ENCODE assay signal across 19 cellular contexts in genomic region chr5:178368278-178368677, GRCh38.
DNase-seq lines count a peak whose midpoint lies in the region; ATAC-seq, FAIRE-seq and TF ChIP-seq lines count a peak whose summit lies in the region.
"Had no signal": no experiment of that assay in that cellular context is flagged by ENCODE, and none has a peak within 500 bp of the region (broad histone marks: within the 10 kb centered on the region; RNA-seq: fewer than 3 reads in every experiment).

No MANE protein-coding gene starts in this region.

- intact Hi-C loops in natural killer cell (cut with micrococcal nuclease) = no loop called here
- intact Hi-C loops in activated CD8-positive, alpha-beta T cell treated with anti-CD3 and anti-CD28 coated beads for 36 hours (cut with micrococcal nuclease) = no loop called here

- H4K8ac ChIP-seq in mesendoderm (ENCODE audit: low read depth, low read length) = no peak overlapping the region

- H2BK5ac ChIP-seq in mesendoderm (ENCODE audit: low read length) = no peak overlapping the region

- no peaks in the 10 kb centered on the region for H3K36me3 ChIP-seq in mesendoderm (ENCODE audit: control insufficient read depth, insufficient read depth, low read length)
- H3K36me3 ChIP-seq: HAP-1 had no signal

- H3K27ac ChIP-seq in mesendoderm (ENCODE audit: low read depth, low read length) = no peak overlapping the region

- no peak overlapping the region for H3K9ac ChIP-seq in mesendoderm (ENCODE audit: low read length)
- H3K9ac ChIP-seq: SK-N-SH had no signal

- no peak overlapping the region for H3K18ac ChIP-seq in mesendoderm (ENCODE audit: low read length)

- H2BK120ac ChIP-seq in mesendoderm (ENCODE audit: low read depth, low read length) = no peak overlapping the region

- H3K4me3 ChIP-seq in mesendoderm (ENCODE audit: low read length) = no peak overlapping the region
- H3K4me3 ChIP-seq: HAP-1, MG63 had no signal

- no peak for TF ChIP-seq POLR2A in GM12892 (IDR thresholded peaks at IDR 0.05; ENCODE audit: low read depth, low read length)

- CTCF ChIA-PET in activated CD8-positive, alpha-beta T cell treated with anti-CD3 and anti-CD28 coated beads for 36 hours (lab: Charles Lee) = no interaction called here

- H2BK15ac ChIP-seq in mesendoderm (replicated peaks; ENCODE audit: low read depth) = no peak overlapping the region

- peaks cover 5 to 7% of the 10 kb centered on the region in 2 donors for H3K27me3 Mint-ChIP-seq in natural killer cell treated with Interleukin-12 subunit alpha and Interleukin-12 subunit beta and Interleukin-15 and Interleukin-18, amount 100 ng/mL, for 72 hours
- H3K27me3 Mint-ChIP-seq in natural killer cell (ENCODE audit: low read depth in 2 of 2) (peaks cover 8 to 24% of the 10 kb centered on the region in 2 donors), nephron (ENCODE audit: low read depth) (peaks cover 19% of the 10 kb centered on the region)
- H3K27me3 Mint-ChIP-seq in activated CD8-positive, alpha-beta T cell treated with anti-CD3 and anti-CD28 coated beads for 36 hours = no peaks in the 10 kb centered on the region

- no peaks in the 10 kb centered on the region for H3K4me1 ChIP-seq in mesendoderm (ENCODE audit: control insufficient read depth, low read depth, low read length)
- H3K4me1 ChIP-seq: HAP-1 had no signal

- H3K36me3 Mint-ChIP-seq in natural killer cell treated with Interleukin-12 subunit alpha and Interleukin-12 subunit beta and Interleukin-15 and Interleukin-18, amount 100 ng/mL, for 72 hours = no peaks in the 10 kb centered on the region
- H3K36me3 Mint-ChIP-seq in natural killer cell (no peaks in the 10 kb centered on the region), nephron (ENCODE audit: low read depth) (peaks cover 18% of the 10 kb centered on the region)
- no peaks in the 10 kb centered on the region for H3K36me3 Mint-ChIP-seq in activated CD8-positive, alpha-beta T cell treated with anti-CD3 and anti-CD28 coated beads for 36 hours (ENCODE audit: low read depth)
- H3K36me3 Mint-ChIP-seq: CD8-positive, alpha-beta memory T cell had no signal

- H3K4ac ChIP-seq in mesendoderm (ENCODE audit: low read depth, low read length) = no peak overlapping the region

- in situ Hi-C loops in GM13976 (cut with MboI; ENCODE audit: low sequenced_read_pairs, unreplicated experiment) = no loop called here

- no peak overlapping the region for H4K5ac ChIP-seq in mesendoderm (ENCODE audit: low read length)

- DNase-seq in natural killer cell treated with Interleukin-12 subunit alpha and Interleukin-12 subunit beta and Interleukin-15 and Interleukin-18, amount 100 ng/mL, for 72 hours (ENCODE audit: low spot score) = peak; percentile 28
- DNase-seq in natural killer cell (no peak), GM13976 (ENCODE audit: low spot score) (no peak), GM12892 (ENCODE audit: insufficient read length) (no peak), mesendoderm (no peak)
- DNase-seq in activated CD8-positive, alpha-beta T cell treated with anti-CD3 and anti-CD28 coated beads for 36 hours = peak; percentile 7
- DNase-seq: CD8-positive, alpha-beta memory T cell; MG63; NCI-H1417 treated with DMSO at 0.1 percent for 48 hours; NCI-H1930; NCI-H2171; NCI-H446 treated with DMSO at 0.1 percent for 48 hours; NK-92 treated with Interleukin-12 subunit alpha and Interleukin-12 subunit beta, amount 100 ng/mL, for 24 hours; SHP77; SK-N-SH had no signal

- no peak for ATAC-seq in natural killer cell treated with Interleukin-12 subunit alpha and Interleukin-12 subunit beta and Interleukin-15 and Interleukin-18, amount 100 ng/mL, for 72 hours
- ATAC-seq in natural killer cell (no peak), HG03521 (IDR thresholded peaks at IDR 0.05; ENCODE audit: unreplicated experiment) (no peak)
- peak; percentile 61 for ATAC-seq in activated CD8-positive, alpha-beta T cell treated with anti-CD3 and anti-CD28 coated beads for 36 hours
- ATAC-seq: HepG2 had no signal

- H3K4me1 Mint-ChIP-seq in natural killer cell treated with Interleukin-12 subunit alpha and Interleukin-12 subunit beta and Interleukin-15 and Interleukin-18, amount 100 ng/mL, for 72 hours (ENCODE audit: low read depth in 2 of 2) = peaks cover 0 to 5% of the 10 kb centered on the region in 2 donors
- H3K4me1 Mint-ChIP-seq in natural killer cell = peaks cover 0 to 5% of the 10 kb centered on the region in 2 donors
- H3K4me1 Mint-ChIP-seq in activated CD8-positive, alpha-beta T cell treated with anti-CD3 and anti-CD28 coated beads for 36 hours (ENCODE audit: low read depth) = peaks cover 3% of the 10 kb centered on the region
- H3K4me1 Mint-ChIP-seq in nephron = peaks cover 66% of the 10 kb centered on the region

- WGBS in mesendoderm (ENCODE audit: extremely low coverage, insufficient coverage, low lambda C conversion rate) = no CpG with 5 or more reads among the region's 10 CpGs

- no peaks in the 10 kb centered on the region for H3K79me1 ChIP-seq in mesendoderm (ENCODE audit: low read length)

- H3K56ac ChIP-seq in mesendoderm (ENCODE audit: low read length) = no peak overlapping the region

- H3K79me2 ChIP-seq in mesendoderm (ENCODE audit: control insufficient read depth, insufficient read depth, low read length) = no peaks in the 10 kb centered on the region

- H3K27ac Mint-ChIP-seq in natural killer cell treated with Interleukin-12 subunit alpha and Interleukin-12 subunit beta and Interleukin-15 and Interleukin-18, amount 100 ng/mL, for 72 hours = no peak overlapping the region
- H3K27ac Mint-ChIP-seq in natural killer cell = no peak overlapping the region
- H3K27ac Mint-ChIP-seq in activated CD8-positive, alpha-beta T cell treated with anti-CD3 and anti-CD28 coated beads for 36 hours = no peak overlapping the region
- peak overlapping the region; percentile 37 to 81 (median 69) for H3K27ac Mint-ChIP-seq in nephron
- H3K27ac Mint-ChIP-seq: CD8-positive, alpha-beta memory T cell had no signal

- H3K23ac ChIP-seq in mesendoderm (ENCODE audit: low read length) = no peak overlapping the region

- no peak overlapping the region for H2AK5ac ChIP-seq in mesendoderm (ENCODE audit: low read length)

- TF ChIP-seq CTCF in natural killer cell (IDR thresholded peaks at IDR 0.05) (no peak), nephron (IDR thresholded peaks at IDR 0.05; ENCODE audit: unreplicated experiment in 3 of 3) (no peak), GM13976 (IDR thresholded peaks at IDR 0.05; ENCODE audit: borderline replicate concordance, control extremely low read depth, extremely low read depth, insufficient read depth, missing control alignments) (no peak)
- TF ChIP-seq CTCF in activated CD8-positive, alpha-beta T cell treated with anti-CD3 and anti-CD28 coated beads for 36 hours (IDR thresholded peaks at IDR 0.05) = no peak

- no peaks in the 10 kb centered on the region for H3K27me3 ChIP-seq in mesendoderm (ENCODE audit: insufficient read depth, low read length, poor library complexity)
- H3K27me3 ChIP-seq: MG63 had no signal

- POLR2A ChIA-PET in activated CD8-positive, alpha-beta T cell treated with anti-CD3 and anti-CD28 coated beads for 36 hours (lab: Charles Lee) = interaction anchor here (0.6 kb wide), 1 partner anchor 20 kb away, joined by 3 read pairs; no protein-coding TSS in a partner anchor

- H3K9me3 Mint-ChIP-seq in natural killer cell treated with Interleukin-12 subunit alpha and Interleukin-12 subunit beta and Interleukin-15 and Interleukin-18, amount 100 ng/mL, for 72 hours = no peaks in the 10 kb centered on the region
- H3K9me3 Mint-ChIP-seq in natural killer cell (no peaks in the 10 kb centered on the region), nephron (peaks cover 5% of the 10 kb centered on the region)
- H3K9me3 Mint-ChIP-seq in activated CD8-positive, alpha-beta T cell treated with anti-CD3 and anti-CD28 coated beads for 36 hours = no peaks in the 10 kb centered on the region
- H3K9me3 Mint-ChIP-seq: CD8-positive, alpha-beta memory T cell had no signal

- no peak overlapping the region for H3K4me3 Mint-ChIP-seq in natural killer cell treated with Interleukin-12 subunit alpha and Interleukin-12 subunit beta and Interleukin-15 and Interleukin-18, amount 100 ng/mL, for 72 hours
- H3K4me3 Mint-ChIP-seq in natural killer cell = no peak overlapping the region
- H3K4me3 Mint-ChIP-seq in activated CD8-positive, alpha-beta T cell treated with anti-CD3 and anti-CD28 coated beads for 36 hours = no peak overlapping the region
- H3K4me3 Mint-ChIP-seq in nephron = no peak overlapping the region
- H3K4me3 Mint-ChIP-seq: CD8-positive, alpha-beta memory T cell had no signal

- H3K4me2 ChIP-seq in mesendoderm (ENCODE audit: low read length) = no peak overlapping the region
- H3K4me2 ChIP-seq: SK-N-SH had no signal

- no peak for FAIRE-seq in GM12892 (lab: Jason Lieb, UNC)
- FAIRE-seq: HepG2 had no signal

Comparison
In these comparisons a context has a peak if more than half of its experiments do, and no peak if none do; other contexts are left out.
1. DNase-seq: peak in natural killer cell treated with Interleukin-12 subunit alpha and Interleukin-12 subunit beta and Interleukin-15 and Interleukin-18, amount 100 ng/mL, for 72 hours (single experiment) and activated CD8-positive, alpha-beta T cell treated with anti-CD3 and anti-CD28 coated beads for 36 hours (single experiment); none in natural killer cell (single experiment), GM13976 (single experiment), GM12892 (single experiment) and mesendoderm (single experiment).
2. H3K27ac Mint-ChIP-seq: peak in nephron (3 of 3); none in natural killer cell treated with Interleukin-12 subunit alpha and Interleukin-12 subunit beta and Interleukin-15 and Interleukin-18, amount 100 ng/mL, for 72 hours (0 of 2), natural killer cell (0 of 2) and activated CD8-positive, alpha-beta T cell treated with anti-CD3 and anti-CD28 coated beads for 36 hours (single experiment).